In genomic region chr1:1068374-1069060, GRCh38 we compare ENCODE assay signal across 6 cellular contexts. TPM values are rescaled to one million over a fixed set of nuclear protein-coding genes. Genes with fewer than 3 reads are reported as not detected.
DNase-seq lines count a peak whose midpoint lies in the region; ATAC-seq, FAIRE-seq and TF ChIP-seq lines count a peak whose summit lies in the region.

No MANE protein-coding gene starts in this region.

- no peak overlapping the region for H2BK120ac ChIP-seq in H1 (replicated peaks; ENCODE audit: low read depth, low read length)

- no peak overlapping the region for H2AFZ ChIP-seq in H1 (ENCODE audit: low read length)

- H3K14ac ChIP-seq in H1 (ENCODE audit: insufficient read length) = no peak overlapping the region

- H3K36me3 ChIP-seq in Peyer's patch (no peaks in the 10 kb centered on the region), H1 (ENCODE audit: control insufficient read depth in 2 of 4, insufficient read depth in 4 of 4, low read length in 3 of 4) (no peaks in the 10 kb centered on the region)

- H3K4me3 Mint-ChIP-seq in stimulated activated naive CD8-positive, alpha-beta T cell treated with anti-CD3 and anti-CD28 coated beads, Interleukin-15, amount 100 ng/mL, for 72 hours = peak overlapping the region; percentile 83 to 87

- ATAC-seq in GM19463 (IDR thresholded peaks at IDR 0.05; ENCODE audit: unreplicated experiment) = peak; percentile 2
- peak; percentile 6 for ATAC-seq in stimulated activated naive CD8-positive, alpha-beta T cell treated with anti-CD3 and anti-CD28 coated beads, Interleukin-15, amount 100 ng/mL, for 72 hours

- H3K4me2 ChIP-seq in H1 (ENCODE audit: insufficient read depth in 1 of 2, low read depth in 2 of 2, low read length in 2 of 2) = peak overlapping the region; percentile 42 to 85

- DNase-seq in Peyer's patch (peak; percentile 83 to 95 (median 91)), H1 (ENCODE audit: low read depth in 1 of 2, low spot score in 2 of 2) (peak in 1 of 2 experiments; percentile 71), GOT3 (lab: John Stamatoyannopoulos, UW) (no peak)
- no peak for DNase-seq in stimulated activated naive CD8-positive, alpha-beta T cell treated with anti-CD3 and anti-CD28 coated beads, Interleukin-15, amount 100 ng/mL, for 72 hours
- DNase-seq in stimulated activated CD4-positive, alpha-beta T cell treated with anti-CD3 and anti-CD28 coated beads, Interleukin-2, amount 100 ng/mL, for 48 hours = no peak

- H4K5ac ChIP-seq in H1 (ENCODE audit: insufficient read length, low read depth, low read length) = no peak overlapping the region

- H3K4me3 ChIP-seq in Peyer's patch (peak overlapping the region; percentile 54 to 68 (median 60)), H1 (ENCODE audit: extremely low read depth in 1 of 4, insufficient read depth in 2 of 4, low read depth in 3 of 4, low read length in 4 of 4) (peak overlapping the region; percentile 23 to 83 (median 54))

- peak overlapping the region in 1 of 2 donors; percentile 93 for H3K27ac Mint-ChIP-seq in stimulated activated naive CD8-positive, alpha-beta T cell treated with anti-CD3 and anti-CD28 coated beads, Interleukin-15, amount 100 ng/mL, for 72 hours

- H3K27me3 ChIP-seq in Peyer's patch = no peaks in the 10 kb centered on the region
- H3K27me3 ChIP-seq in H1 (replicated peaks in 1 of 4; ENCODE audit: control insufficient read depth in 3 of 4, extremely low read depth in 1 of 4, insufficient read depth in 3 of 4, low read length in 3 of 4) = peaks cover 1 to 19% (median 11%) of the 10 kb centered on the region in 4 experiments; a peak in 6 of 7 replicates

- no peak overlapping the region for H3K18ac ChIP-seq in H1 (ENCODE audit: extremely low read depth, low read length)

- no peaks in the 10 kb centered on the region for H3K79me1 ChIP-seq in H1 (ENCODE audit: low read depth, low read length)

- no peak for TF ChIP-seq RAD21 in H1 (IDR thresholded peaks at IDR 0.05 in 1 of 2, conservative IDR thresholded peaks at IDR 0.05 in 1 of 2; ENCODE audit: low read depth in 2 of 2, low read length in 2 of 2)

- TF ChIP-seq POLR2A in Peyer's patch (IDR thresholded peaks at IDR 0.05) (no peak), H1 (IDR thresholded peaks at IDR 0.05; ENCODE audit: control extremely low read depth in 1 of 2, low read depth in 2 of 2, low read length in 2 of 2) (no peak)

- peaks cover 16% of the 10 kb centered on the region for H3K27me3 Mint-ChIP-seq in stimulated activated naive CD8-positive, alpha-beta T cell treated with anti-CD3 and anti-CD28 coated beads, Interleukin-15, amount 100 ng/mL, for 72 hours

- peaks cover 0 to 9% of the 10 kb centered on the region in 2 experiments for H4K20me1 ChIP-seq in H1 (replicated peaks in 1 of 2; ENCODE audit: control insufficient read depth in 1 of 2, insufficient read depth in 2 of 2, low read length in 2 of 2)

- no peak overlapping the region for H2BK15ac ChIP-seq in H1 (ENCODE audit: low read length)

- no peak for FAIRE-seq in H1 (lab: Jason Lieb, UNC)

- H3K9ac ChIP-seq in H1 (replicated peaks in 1 of 4; ENCODE audit: extremely low read depth in 1 of 4, low read depth in 3 of 4, low read length in 3 of 4) = no peak overlapping the region

- H3K23ac ChIP-seq in H1 (ENCODE audit: insufficient read length) = no peak overlapping the region

- no peak overlapping the region for H2AK5ac ChIP-seq in H1 (ENCODE audit: low read depth, low read length)

- no peak overlapping the region for H2BK5ac ChIP-seq in H1 (ENCODE audit: low read depth, low read length)

- H3K4me1 ChIP-seq in Peyer's patch (peaks cover 3 to 31% (median 25%) of the 10 kb centered on the region in 4 donors), H1 (replicated peaks in 1 of 4; ENCODE audit: control insufficient read depth in 3 of 4, insufficient read depth in 4 of 4, low read length in 3 of 4) (peaks cover 0 to 11% (median 7%) of the 10 kb centered on the region in 4 experiments; a peak in 5 of 7 replicates)

- H3K4me1 Mint-ChIP-seq in stimulated activated naive CD8-positive, alpha-beta T cell treated with anti-CD3 and anti-CD28 coated beads, Interleukin-15, amount 100 ng/mL, for 72 hours = peaks cover 49% of the 10 kb centered on the region

- peaks cover 7% of the 10 kb centered on the region; the same call in 1 of the 2 replicates for H3K23me2 ChIP-seq in H1 (ENCODE audit: low read depth, low read length)

- no peak overlapping the region for H3K4ac ChIP-seq in H1 (replicated peaks; ENCODE audit: insufficient read length, low read depth, low read length)

- H3K79me2 ChIP-seq in H1 (ENCODE audit: control insufficient read depth in 1 of 2, insufficient read depth in 2 of 2, low read length in 2 of 2) = no peaks in the 10 kb centered on the region

- POLR2A ChIA-PET in H1 (lab: Charles Lee; ENCODE audit: partially characterized antibody) = interaction anchor here (0.9 to 1.5 kb wide), 5 partner anchors 11 to 65 kb away, joined by 3 to 5 read pairs (median 3); no protein-coding TSS in a partner anchor

- H3K56ac ChIP-seq in H1 (replicated peaks; ENCODE audit: insufficient read length, low read depth, low read length) = no peak overlapping the region

- TF ChIP-seq CTCF in Peyer's patch (IDR thresholded peaks at IDR 0.05) = no peak
- TF ChIP-seq CTCF in H1 (IDR thresholded peaks at IDR 0.05; ENCODE audit: control extremely low read depth in 1 of 3, insufficient read depth in 1 of 3, low read depth in 1 of 3, low read length in 3 of 3) = no peak

- H3K9me3 ChIP-seq in Peyer's patch = no peaks in the 10 kb centered on the region
- no peaks in the 10 kb centered on the region for H3K9me3 ChIP-seq in H1 (ENCODE audit: insufficient read depth in 2 of 2, low read depth in 1 of 2, low read length in 1 of 2)

- 13% methylated on average over 38 of the region's 63 CpGs; no CpG with 5 or more reads in 1 of the 2 experiments for WGBS in H1 (ENCODE audit: extremely low coverage in 1 of 2, insufficient coverage in 1 of 2, insufficient read length in 1 of 2, insufficient replicate concordance in 2 of 2, low coverage in 1 of 2, low lambda C conversion rate in 2 of 2, missing lambda C conversion rate in 1 of 2), 2 experiments

- H3K27ac ChIP-seq in Peyer's patch = peak overlapping the region; percentile 76 to 94 (median 80)
- H3K27ac ChIP-seq in H1 (ENCODE audit: low read depth, low read length) = no peak overlapping the region

- no peak overlapping the region for H2BK12ac ChIP-seq in H1 (ENCODE audit: low read depth, low read length)

- CTCF ChIA-PET in H1 (lab: Charles Lee; ENCODE audit: partially characterized antibody) = interaction anchor here (1.1 kb wide), 1 partner anchor 86 kb away, joined by 5 read pairs; the partner anchor contains the start of gene PERM1

- no peak for TF ChIP-seq EP300 in H1 (IDR thresholded peaks at IDR 0.05; ENCODE audit: borderline replicate concordance in 1 of 2, low read depth in 2 of 2, low read length in 2 of 2)

- H3K9me3 Mint-ChIP-seq in stimulated activated naive CD8-positive, alpha-beta T cell treated with anti-CD3 and anti-CD28 coated beads, Interleukin-15, amount 100 ng/mL, for 72 hours = no peaks in the 10 kb centered on the region

- H4K8ac ChIP-seq in H1 (ENCODE audit: extremely low read depth, insufficient read depth, low read length) = no peak overlapping the region

- H4K91ac ChIP-seq in H1 (replicated peaks; ENCODE audit: insufficient read length, low read length) = no peak overlapping the region

- H2BK20ac ChIP-seq in H1 (ENCODE audit: low read length) = no peak overlapping the region

RNA-seq across cellular contexts. Expression of gene RNF223, which starts 5.6 kb away (rescaled TPM):
- total RNA-seq in Peyer's patch = 1 to 10 TPM in 1 of 4 donors, not detected in 3; 1.3 TPM
- not detected in 2 replicates for total RNA-seq in H1 (2021; fragmentation: NEBNext Ultra II Directional; extraction: Animal tissue kit (Norgen Biotek cat#: 25700))
- polyA plus RNA-seq in H1 (2011; rRNA removed) = not detected in 2 replicates
- polyA plus RNA-seq in H1 (2011; cell fraction: cytosol; rRNA removed) = not detected
- polyA plus RNA-seq in H1 (2011; cell fraction: nucleus; rRNA removed) = not detected
- polyA plus RNA-seq in H1 (2012, experiment 1 of 2) = not detected in 4 replicates
- not detected for polyA plus RNA-seq in H1 (2012, experiment 2 of 2)
- polyA plus RNA-seq in H1 (2013, experiment 1 of 2) = 0.02 TPM
- polyA plus RNA-seq in H1 (2013, experiment 2 of 2) = not detected
- not detected in 2 replicates for polyA minus RNA-seq in H1 (2011; rRNA and poly(A)+ RNA removed)
- not detected for polyA minus RNA-seq in H1 (2011; cell fraction: cytosol; rRNA and poly(A)+ RNA removed)
- polyA minus RNA-seq in H1 (2011; cell fraction: nucleus; rRNA and poly(A)+ RNA removed) = 0.40 TPM

RNA-seq across cellular contexts. Expression of gene C1orf159, which starts 47.4 kb away (rescaled TPM):
- total RNA-seq in Peyer's patch = 10 to 100 TPM; 14.0 to 32.0 (median 22.7) TPM
- 10.9 and 12.4 TPM in 2 replicates for total RNA-seq in H1 (2021; fragmentation: NEBNext Ultra II Directional; extraction: Animal tissue kit (Norgen Biotek cat#: 25700))
- polyA plus RNA-seq in H1 (2011; rRNA removed) = 10.0 and 15.7 TPM in 2 replicates
- polyA plus RNA-seq in H1 (2011; cell fraction: cytosol; rRNA removed) = 11.1 TPM
- 45.2 TPM for polyA plus RNA-seq in H1 (2011; cell fraction: nucleus; rRNA removed)
- polyA plus RNA-seq in H1 (2012, experiment 1 of 2) = 6.7 to 11.8 TPM (median 10.8 TPM) in 4 replicates
- 9.1 TPM for polyA plus RNA-seq in H1 (2012, experiment 2 of 2)
- 8.9 TPM for polyA plus RNA-seq in H1 (2013, experiment 1 of 2)
- polyA plus RNA-seq in H1 (2013, experiment 2 of 2) = 8.4 TPM
- 2.8 and 4.3 TPM in 2 replicates for polyA minus RNA-seq in H1 (2011; rRNA and poly(A)+ RNA removed)
- 5.1 TPM for polyA minus RNA-seq in H1 (2011; cell fraction: cytosol; rRNA and poly(A)+ RNA removed)
- 14.2 TPM for polyA minus RNA-seq in H1 (2011; cell fraction: nucleus; rRNA and poly(A)+ RNA removed)

RNA-seq across cellular contexts. Expression of gene AGRN, which starts 48.6 kb away (rescaled TPM):
- total RNA-seq in Peyer's patch = 100 to 1,000 TPM in 1 of 4 donors, 10 to 100 TPM in 3; 33.0 to 103 (median 41.4) TPM
- total RNA-seq in H1 (2021; fragmentation: NEBNext Ultra II Directional; extraction: Animal tissue kit (Norgen Biotek cat#: 25700)) = 155 and 162 TPM in 2 replicates
- polyA plus RNA-seq in H1 (2011; rRNA removed) = 52.3 and 104 TPM in 2 replicates
- polyA plus RNA-seq in H1 (2011; cell fraction: cytosol; rRNA removed) = 82.7 TPM
- polyA plus RNA-seq in H1 (2011; cell fraction: nucleus; rRNA removed) = 556 TPM
- polyA plus RNA-seq in H1 (2012, experiment 1 of 2) = 93.3 to 153 TPM (median 143 TPM) in 4 replicates
- polyA plus RNA-seq in H1 (2012, experiment 2 of 2) = 95.8 TPM
- polyA plus RNA-seq in H1 (2013, experiment 1 of 2) = 113 TPM
- polyA plus RNA-seq in H1 (2013, experiment 2 of 2) = 84.3 TPM
- 35.4 and 47.0 TPM in 2 replicates for polyA minus RNA-seq in H1 (2011; rRNA and poly(A)+ RNA removed)
- polyA minus RNA-seq in H1 (2011; cell fraction: cytosol; rRNA and poly(A)+ RNA removed) = 94.9 TPM
- 130 TPM for polyA minus RNA-seq in H1 (2011; cell fraction: nucleus; rRNA and poly(A)+ RNA removed)

RNA-seq across cellular contexts. Expression of gene ISG15, which starts 55.2 kb away (rescaled TPM):
- 10 to 100 TPM; 17.0 to 91.6 (median 40.1) TPM for total RNA-seq in Peyer's patch
- 27.7 and 29.3 TPM in 2 replicates for total RNA-seq in H1 (2021; fragmentation: NEBNext Ultra II Directional; extraction: Animal tissue kit (Norgen Biotek cat#: 25700))
- 121 and 123 TPM in 2 replicates for polyA plus RNA-seq in H1 (2011; rRNA removed)
- 83.6 TPM for polyA plus RNA-seq in H1 (2011; cell fraction: cytosol; rRNA removed)
- polyA plus RNA-seq in H1 (2011; cell fraction: nucleus; rRNA removed) = 56.0 TPM
- polyA plus RNA-seq in H1 (2012, experiment 1 of 2) = 15.3 to 54.0 TPM (median 48.7 TPM) in 4 replicates
- 32.5 TPM for polyA plus RNA-seq in H1 (2012, experiment 2 of 2)
- polyA plus RNA-seq in H1 (2013, experiment 1 of 2) = 35.2 TPM
- polyA plus RNA-seq in H1 (2013, experiment 2 of 2) = 36.8 TPM
- polyA minus RNA-seq in H1 (2011; rRNA and poly(A)+ RNA removed) = 6.5 and 11.0 TPM in 2 replicates
- polyA minus RNA-seq in H1 (2011; cell fraction: cytosol; rRNA and poly(A)+ RNA removed) = 18.9 TPM
- 13.1 TPM for polyA minus RNA-seq in H1 (2011; cell fraction: nucleus; rRNA and poly(A)+ RNA removed)

Comparison
In these comparisons a context has a peak if more than half of its experiments do, and no peak if none do; other contexts are left out.
1. DNase-seq: peak in Peyer's patch (3 of 3); none in stimulated activated naive CD8-positive, alpha-beta T cell treated with anti-CD3 and anti-CD28 coated beads, Interleukin-15, amount 100 ng/mL, for 72 hours (0 of 2), GOT3 (single experiment) and stimulated activated CD4-positive, alpha-beta T cell treated with anti-CD3 and anti-CD28 coated beads, Interleukin-2, amount 100 ng/mL, for 48 hours (0 of 2).